ENCODE assay signal across 8 cellular contexts in genomic region chr11:119101759-119102423, GRCh38. TPM values are rescaled to one million over a fixed set of nuclear protein-coding genes. Genes with fewer than 3 reads are reported as not detected.
DNase-seq lines count a peak whose midpoint lies in the region; TF ChIP-seq lines count a peak whose summit lies in the region.

TSS of gene DPAGT1 (minus strand) at chr11:119101853. CDS start at chr11:119101655, 198 bp downstream.

- TF ChIP-seq EP300 in neural cell (conservative IDR thresholded peaks at IDR 0.05; ENCODE audit: poor library complexity, severe bottlenecking) (peak; percentile 53), stomach (IDR thresholded peaks at IDR 0.05) (no peak)

- TF ChIP-seq CTCF in MM.1S (IDR thresholded peaks at IDR 0.05; ENCODE audit: low read length) (no peak), foreskin fibroblast (IDR thresholded peaks at IDR 0.05; ENCODE audit: low read depth, low read length) (no peak), neural cell (IDR thresholded peaks at IDR 0.05; ENCODE audit: poor library complexity, severe bottlenecking) (no peak), stomach (IDR thresholded peaks at IDR 0.05) (no peak)

- H3K4me1 ChIP-seq in HAP-1 (peaks cover 23% of the 10 kb centered on the region), MM.1S (ENCODE audit: low read length) (peaks cover 35% of the 10 kb centered on the region), stomach (peaks cover 27 to 49% (median 38%) of the 10 kb centered on the region in 4 donors)

- H3K9me2 ChIP-seq in MM.1S (replicated peaks; ENCODE audit: insufficient read depth, low read length) (no peaks in the 10 kb centered on the region), neural cell (ENCODE audit: insufficient read depth, low read length) (no peaks in the 10 kb centered on the region)

- peaks cover 34% of the 10 kb centered on the region for H3K79me2 ChIP-seq in MM.1S (ENCODE audit: low read length)
- H3K79me2 ChIP-seq in neural cell (replicated peaks; ENCODE audit: insufficient read depth, low read length), result no peaks in the 10 kb centered on the region

- no peak for TF ChIP-seq RAD21 in neural cell (conservative IDR thresholded peaks at IDR 0.05)

- H3K4me2 ChIP-seq in MM.1S (ENCODE audit: low read depth, low read length) (peak within 1 kb of the TSS; percentile 99), neural cell (ENCODE audit: low read length) (peak within 1 kb of the TSS; percentile 88)

- intact Hi-C loops in stomach (cut with DNase I; ENCODE audit: low total_unique reads), result no loop called here

- WGBS in stomach, 5 donors, result 0% methylated on average over 32 of the region's 32 CpGs

- H3K9me3 ChIP-seq in HAP-1, result no peaks in the 10 kb centered on the region
- H3K9me3 ChIP-seq in MM.1S (replicated peaks; ENCODE audit: insufficient read depth, low read length), result no peaks in the 10 kb centered on the region
- no peaks in the 10 kb centered on the region for H3K9me3 ChIP-seq in neural cell (ENCODE audit: low read length)
- H3K9me3 ChIP-seq in stomach, result no peaks in the 10 kb centered on the region

- no peaks in the 10 kb centered on the region for H3K27me3 ChIP-seq in HAP-1 (ENCODE audit: low read depth)
- H3K27me3 ChIP-seq in MM.1S (replicated peaks; ENCODE audit: insufficient read depth, low read length), result no peaks in the 10 kb centered on the region
- no peaks in the 10 kb centered on the region for H3K27me3 ChIP-seq in neural cell (ENCODE audit: insufficient read depth, low read depth, low read length)
- no peaks in the 10 kb centered on the region for H3K27me3 ChIP-seq in stomach

- TF ChIP-seq POLR2A in stomach (IDR thresholded peaks at IDR 0.05), result no peak

- no peaks in the 10 kb centered on the region for H4K20me1 ChIP-seq in MM.1S (ENCODE audit: insufficient read depth, low read length)
- H4K20me1 ChIP-seq in neural cell (ENCODE audit: insufficient read depth), result no peaks in the 10 kb centered on the region

- H3K36me3 ChIP-seq in HAP-1 (replicated peaks) (peaks cover 22% of the 10 kb centered on the region), MM.1S (replicated peaks; ENCODE audit: insufficient read depth, low read length) (no peaks in the 10 kb centered on the region), neural cell (ENCODE audit: insufficient read depth, low read length) (no peaks in the 10 kb centered on the region), stomach (peaks cover 16 to 21% (median 19%) of the 10 kb centered on the region in 4 donors)

- H3K4me3 ChIP-seq in HAP-1 (peak within 1 kb of the TSS; percentile 71), MM.1S (ENCODE audit: low read length) (peak within 1 kb of the TSS; percentile 93), foreskin fibroblast (ENCODE audit: low read depth in 1 of 2, low read length in 2 of 2) (peak within 1 kb of the TSS; percentile 81 to 93), neural cell (ENCODE audit: low read length) (peak within 1 kb of the TSS; percentile 82), stomach (peak within 1 kb of the TSS; percentile 76 to 92 (median 84))

- peak within 1 kb of the TSS; percentile 77 for H2AFZ ChIP-seq in MM.1S (ENCODE audit: low read length)
- peak within 1 kb of the TSS; percentile 77 for H2AFZ ChIP-seq in neural cell (ENCODE audit: low read depth, low read length)

- H3F3A ChIP-seq in MM.1S (ENCODE audit: insufficient read depth, low read length) (peaks cover 34% of the 10 kb centered on the region), neural cell (ENCODE audit: insufficient read depth, low read length, poor library complexity, severe bottlenecking) (no peaks in the 10 kb centered on the region)

- DNase-seq in ELF-1 (ENCODE audit: low read depth, low spot score), result peak; percentile 97
- DNase-seq in HAP-1 (ENCODE audit: low spot score in 2 of 2), result peak; percentile 95 to 97
- DNase-seq in MM.1S, result peak; percentile 91
- peak; percentile 98 for DNase-seq in SIG-M5 treated with dmso at 0.1 percent for 504 hours (lab: John Stamatoyannopoulos, UW; ENCODE audit: unreplicated experiment)
- DNase-seq in activated gamma-delta T cell treated with anti-CD3 and anti-CD28 coated beads, Interleukin-2, amount 50 U/mL, for 16 hours (ENCODE audit: low read depth), result peak; percentile 75
- peak; percentile 95 to 98 for DNase-seq in foreskin fibroblast
- peak; percentile 91 for DNase-seq in stomach

- peak within 1 kb of the TSS; percentile 96 for H3K27ac ChIP-seq in MM.1S (ENCODE audit: low read length)
- peak within 1 kb of the TSS; percentile 90 for H3K27ac ChIP-seq in neural cell (ENCODE audit: low read length)
- H3K27ac ChIP-seq in stomach, result peak within 1 kb of the TSS; percentile 89 to 94 (median 92)

- in situ Hi-C loops in HAP-1 (cut with MboI; ENCODE audit: low sequenced_read_pairs), result loop anchor here (5.0 kb wide), 1 partner anchor 95 kb away; no protein-coding TSS in a partner anchor

- H3K9ac ChIP-seq in MM.1S (ENCODE audit: low read length), result peak within 1 kb of the TSS; percentile 93
- H3K9ac ChIP-seq in neural cell (ENCODE audit: low read length), result peak within 1 kb of the TSS; percentile 75

TF ChIP-seq in neural cell, 6 proteins besides CTCF, POLR2A, EP300 and RAD21:
- TF ChIP-seq EZH2 (IDR thresholded peaks at IDR 0.05; ENCODE audit: borderline replicate concordance, insufficient read depth, low read length, poor library complexity, severe bottlenecking), result no peak
- TF ChIP-seq SMC3 (conservative IDR thresholded peaks at IDR 0.05; ENCODE audit: poor library complexity), result no peak
- peak; percentile 97 for TF ChIP-seq MXI1 (conservative IDR thresholded peaks at IDR 0.05; ENCODE audit: poor library complexity, severe bottlenecking)
- peak; percentile 26 for TF ChIP-seq POLR2AphosphoS5 (IDR thresholded peaks at IDR 0.05)
- TF ChIP-seq TAF1 (IDR thresholded peaks at IDR 0.05; ENCODE audit: low read depth), result peak; percentile 55
- TF ChIP-seq REST (IDR thresholded peaks at IDR 0.05; ENCODE audit: borderline replicate concordance), result peak; percentile 24

RNA-seq across cellular contexts. Expression of gene DPAGT1, which starts in this region (rescaled TPM):
- polyA plus RNA-seq in neural cell (9.8 and 27.0 TPM in 2 replicates), stomach (10 to 100 TPM; 14.4 to 28.5 (median 14.5) TPM)
- 10.5 and 14.6 TPM in 2 replicates for polyA minus RNA-seq in neural cell
- 10 to 100 TPM in 3 of 5 donors, 1 to 10 TPM in 2; 2.3 to 27.7 (median 13.2) TPM for total RNA-seq in stomach

Comparison
In these comparisons a context has a peak if more than half of its experiments do, and no peak if none do; other contexts are left out.
1. Peak in every context shown above with its lines: DNase-seq, H3K4me3 ChIP-seq and H3K27ac ChIP-seq.